ENCODE assay signal across 33 cellular contexts in genomic region chr15:99556578-99556977, GRCh38.
"Had no signal": no experiment of that assay in that cellular context is flagged by ENCODE, and none has a peak within 500 bp of the region (broad histone marks: within the 10 kb centered on the region; RNA-seq: fewer than 3 reads in every experiment).

No MANE protein-coding gene starts in this region.

- H3K9me3 ChIP-seq: left lung, lower lobe of right lung, mucosa of descending colon, pancreas, prostate gland, suprapubic skin, thoracic aorta, tibial artery, uterus had no signal

- DNase-seq: hypothalamus; immature natural killer cell; kidney; left colon; left lung; lower lobe of right lung; mammary epithelial cell; mesendoderm; mucosa of descending colon; naive thymus-derived CD8-positive, alpha-beta T cell; nucleus accumbens; pancreas; posterior cingulate gyrus; retina; right cardiac atrium; stimulated activated CD4-positive, alpha-beta T cell treated with anti-CD3 and anti-CD28 coated beads, Interleukin-12 subunit alpha, Interleukin-12 subunit beta, amount 100 ng/mL, for 4 hours; stimulated activated CD4-positive, alpha-beta T cell treated with anti-CD3 and anti-CD28 coated beads, Interleukin-15, amount 100 ng/mL, for 24 hours; stimulated activated CD4-positive, alpha-beta T cell treated with anti-CD3 and anti-CD28 coated beads, Interleukin-2, amount 100 ng/mL, for 24 hours; stimulated activated CD4-positive, alpha-beta T cell treated with anti-CD3 and anti-CD28 coated beads, Interleukin-4, amount 100 ng/mL, for 1 hour; stimulated activated naive CD4-positive, alpha-beta T cell; tibial artery; trophoblast cell; uterus had no signal

- H3K4me3 ChIP-seq: left lung, lower lobe of right lung, mucosa of descending colon, pancreas, prostate gland, skin epidermis, suprapubic skin, thoracic aorta, tibial artery, uterus had no signal

- H3K36me3 ChIP-seq: left lung, lower lobe of right lung, pancreas, prostate gland, suprapubic skin, thoracic aorta, tibial artery, uterus had no signal

- ATAC-seq: left colon; left lung; lower lobe of right lung; mucosa of descending colon; naive thymus-derived CD8-positive, alpha-beta T cell; pancreas; sciatic nerve had no signal

- H3K9me3 Mint-ChIP-seq: immature natural killer cell; mesothelial cell of epicardium; naive thymus-derived CD8-positive, alpha-beta T cell; nephron; neural crest cell; stimulated activated naive CD8-positive, alpha-beta T cell treated with anti-CD3 and anti-CD28 coated beads, Interleukin-15, Interleukin-2, amounts not matched to agents 100 ng/mL and 50 ng/mL, for 24 hours had no signal

- FAIRE-seq: islet of Langerhans, kidney, pancreas had no signal

- H3K4me1 ChIP-seq: left lung, lower lobe of right lung, pancreas, uterus had no signal

- H3K4me3 Mint-ChIP-seq: immature natural killer cell; mesothelial cell of epicardium; naive thymus-derived CD8-positive, alpha-beta T cell; nephron; neural crest cell; stimulated activated naive CD8-positive, alpha-beta T cell treated with anti-CD3 and anti-CD28 coated beads, Interleukin-15, Interleukin-2, amounts not matched to agents 100 ng/mL and 50 ng/mL, for 24 hours had no signal

- H3K36me3 Mint-ChIP-seq: immature natural killer cell; mesothelial cell of epicardium; naive thymus-derived CD8-positive, alpha-beta T cell had no signal

- H3K27me3 Mint-ChIP-seq: naive thymus-derived CD8-positive, alpha-beta T cell had no signal

- H3K27me3 ChIP-seq: left lung, pancreas, suprapubic skin, tibial artery, uterus had no signal

- H3K27ac ChIP-seq: left lung, lower lobe of right lung, pancreas, prostate gland, thoracic aorta, uterus had no signal

- H3K4me1 Mint-ChIP-seq: immature natural killer cell, nephron had no signal

- H3K27ac Mint-ChIP-seq: immature natural killer cell; mesothelial cell of epicardium; naive thymus-derived CD8-positive, alpha-beta T cell; stimulated activated naive CD8-positive, alpha-beta T cell treated with anti-CD3 and anti-CD28 coated beads, Interleukin-15, Interleukin-2, amounts not matched to agents 100 ng/mL and 50 ng/mL, for 24 hours had no signal
